3 cellular contexts compared by ENCODE assay signal in the genomic region with DNA sequence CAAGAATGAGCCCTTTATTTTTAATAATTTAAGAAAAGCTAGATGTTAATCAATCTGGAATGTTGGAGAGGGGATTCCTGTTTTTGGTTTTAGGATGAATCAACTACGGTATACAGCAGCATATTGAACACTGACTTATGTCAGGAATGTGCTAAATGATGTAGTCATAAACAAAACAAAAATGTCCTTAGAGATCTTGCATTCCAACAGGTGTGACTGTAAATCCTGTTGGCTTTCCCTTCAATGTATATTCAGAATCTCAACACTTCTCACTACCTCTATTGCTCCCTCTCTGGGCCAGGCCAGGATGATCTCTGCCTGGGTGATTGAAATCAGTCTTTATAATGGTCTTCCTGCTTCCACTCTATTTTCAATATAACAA.
TF ChIP-seq lines count a peak whose summit lies in the region.

No MANE protein-coding gene starts in this region.

TF ChIP-seq in SK-N-SH treated with all-trans-retinoic acid at 6 μM for 48 hours, 23 proteins besides CTCF, POLR2A, EP300 and RAD21:
- TF ChIP-seq GLIS3 (CRISPR knock-in tag; IDR thresholded peaks at IDR 0.05), result no peak
- TF ChIP-seq, protein P1, sequence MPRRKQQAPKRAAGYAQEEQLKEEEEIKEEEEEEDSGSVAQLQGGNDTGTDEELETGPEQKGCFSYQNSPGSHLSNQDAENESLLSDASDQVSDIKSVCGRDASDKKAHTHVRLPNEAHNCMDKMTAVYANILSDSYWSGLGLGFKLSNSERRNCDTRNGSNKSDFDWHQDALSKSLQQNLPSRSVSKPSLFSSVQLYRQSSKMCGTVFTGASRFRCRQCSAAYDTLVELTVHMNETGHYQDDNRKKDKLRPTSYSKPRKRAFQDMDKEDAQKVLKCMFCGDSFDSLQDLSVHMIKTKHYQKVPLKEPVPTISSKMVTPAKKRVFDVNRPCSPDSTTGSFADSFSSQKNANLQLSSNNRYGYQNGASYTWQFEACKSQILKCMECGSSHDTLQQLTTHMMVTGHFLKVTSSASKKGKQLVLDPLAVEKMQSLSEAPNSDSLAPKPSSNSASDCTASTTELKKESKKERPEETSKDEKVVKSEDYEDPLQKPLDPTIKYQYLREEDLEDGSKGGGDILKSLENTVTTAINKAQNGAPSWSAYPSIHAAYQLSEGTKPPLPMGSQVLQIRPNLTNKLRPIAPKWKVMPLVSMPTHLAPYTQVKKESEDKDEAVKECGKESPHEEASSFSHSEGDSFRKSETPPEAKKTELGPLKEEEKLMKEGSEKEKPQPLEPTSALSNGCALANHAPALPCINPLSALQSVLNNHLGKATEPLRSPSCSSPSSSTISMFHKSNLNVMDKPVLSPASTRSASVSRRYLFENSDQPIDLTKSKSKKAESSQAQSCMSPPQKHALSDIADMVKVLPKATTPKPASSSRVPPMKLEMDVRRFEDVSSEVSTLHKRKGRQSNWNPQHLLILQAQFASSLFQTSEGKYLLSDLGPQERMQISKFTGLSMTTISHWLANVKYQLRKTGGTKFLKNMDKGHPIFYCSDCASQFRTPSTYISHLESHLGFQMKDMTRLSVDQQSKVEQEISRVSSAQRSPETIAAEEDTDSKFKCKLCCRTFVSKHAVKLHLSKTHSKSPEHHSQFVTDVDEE (CRISPR knock-in tag; IDR thresholded peaks at IDR 0.05), result no peak
- TF ChIP-seq ARNTL (CRISPR knock-in tag; IDR thresholded peaks at IDR 0.05; ENCODE audit: borderline replicate concordance, low read depth), result no peak

TF ChIP-seq in SK-N-SH, 30 proteins besides CTCF, POLR2A, EP300 and RAD21:
- TF ChIP-seq MXI1 (IDR thresholded peaks at IDR 0.05; ENCODE audit: low read depth, low read length) (no peak), FOXJ3 (CRISPR knock-in tag; IDR thresholded peaks at IDR 0.05) (no peak), TAF1 (IDR thresholded peaks at IDR 0.05; ENCODE audit: borderline replicate concordance, low read depth, low read length) (no peak), NRF1 (IDR thresholded peaks at IDR 0.05; ENCODE audit: low read depth, low read length) (no peak)

TF ChIP-seq in endothelial cell of umbilical vein, 7 proteins besides CTCF, POLR2A, EP300 and RAD21:
- TF ChIP-seq GATA2 (IDR thresholded peaks at IDR 0.05; ENCODE audit: insufficient read depth, insufficient read length, low read depth, low read length) (peak; percentile 81), JUN (IDR thresholded peaks at IDR 0.05; ENCODE audit: borderline replicate concordance, insufficient read depth, insufficient read length, low read depth) (peak; percentile 79), POLR2AphosphoS5 (IDR thresholded peaks at IDR 0.05; ENCODE audit: insufficient read depth, low read depth, low read length) (peak; percentile 53), FOS (IDR thresholded peaks at IDR 0.05; ENCODE audit: borderline replicate concordance, insufficient read depth, low read length) (peak; percentile 70), EZH2 (IDR thresholded peaks at IDR 0.05; ENCODE audit: borderline replicate concordance, low read depth, low read length, severe bottlenecking) (no peak)
